Comparison of ENCODE assay signal across 10 cellular contexts in the genomic region with DNA sequence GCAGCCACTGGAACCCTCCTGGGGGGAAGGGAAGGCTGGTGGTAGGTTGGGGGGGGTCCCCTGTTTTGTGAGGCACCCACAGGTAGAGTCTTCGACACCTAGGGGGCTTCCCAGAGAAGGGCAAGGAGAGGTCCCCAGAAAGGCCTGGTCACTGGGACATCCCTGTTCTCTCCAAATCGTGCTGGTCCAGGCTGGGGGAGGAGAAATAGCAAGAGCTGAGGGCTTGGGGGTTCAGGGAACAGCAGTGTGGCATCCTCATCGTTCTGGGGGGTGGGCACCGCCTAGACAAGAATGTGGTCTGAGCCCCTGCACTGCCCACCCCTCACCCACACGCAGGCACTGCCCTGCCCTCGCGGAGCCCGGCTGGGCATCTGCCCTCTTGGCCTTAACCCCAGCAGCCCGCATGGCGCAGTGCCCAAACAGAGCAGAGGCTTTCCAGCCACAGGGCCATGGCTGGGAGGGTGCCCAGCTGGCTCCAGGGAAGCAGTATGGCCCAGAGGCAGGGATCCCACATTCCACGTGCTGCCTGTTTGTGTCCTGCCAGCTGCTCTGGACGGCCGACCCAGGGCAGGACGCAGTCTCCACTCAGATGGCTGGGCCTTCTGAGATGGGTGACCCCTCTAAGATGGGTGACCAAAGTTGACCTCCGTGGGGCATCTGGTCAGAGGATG. TPM values are rescaled to one million over a fixed set of nuclear protein-coding genes. Genes with fewer than 3 reads are reported as not detected.
DNase-seq lines count a peak whose midpoint lies in the region; ATAC-seq, FAIRE-seq and TF ChIP-seq lines count a peak whose summit lies in the region.
"Had no signal": no experiment of that assay in that cellular context is flagged by ENCODE, and none has a peak within 500 bp of the region (broad histone marks: within the 10 kb centered on the region; RNA-seq: fewer than 3 reads in every experiment).

No MANE protein-coding gene starts in this region.

- H3K27me3 ChIP-seq in GM23248 (replicated peaks; ENCODE audit: insufficient read depth) = no peaks in the 10 kb centered on the region
- H3K27me3 ChIP-seq in HepG2 (ENCODE audit: control insufficient read depth in 1 of 2, insufficient read depth in 2 of 2, low read length in 2 of 2) = no peaks in the 10 kb centered on the region; a peak in 2 of 5 replicates
- H3K27me3 ChIP-seq in smooth muscle cell (ENCODE audit: low read depth) = no peaks in the 10 kb centered on the region

- H3K27ac Mint-ChIP-seq in chondrocyte (ENCODE audit: unreplicated experiment) = peak overlapping the region; percentile 83
- H3K27ac Mint-ChIP-seq in activated naive CD8-positive, alpha-beta T cell treated with anti-CD3 and anti-CD28 coated beads for 36 hours = no peak overlapping the region

- FAIRE-seq in HepG2 (lab: Jason Lieb, UNC) = no peak
- FAIRE-seq: D721Med, TTC549 had no signal

- no peaks in the 10 kb centered on the region for H3K79me2 ChIP-seq in GM23248 (ENCODE audit: insufficient read depth)
- H3K79me2 ChIP-seq in HepG2 (ENCODE audit: insufficient read depth, low read length) = no peaks in the 10 kb centered on the region
- no peaks in the 10 kb centered on the region for H3K79me2 ChIP-seq in smooth muscle cell (ENCODE audit: low read depth)

- TF ChIP-seq RAD21 in HepG2 (CRISPR knock-in tag; IDR thresholded peaks at IDR 0.05) = no peak

- DNase-seq in GM23248 = peak; percentile 73
- DNase-seq in chondrocyte (ENCODE audit: low spot score) = peak; percentile 82
- DNase-seq in HepG2 (ENCODE audit: low spot score) = no peak
- no peak for DNase-seq in smooth muscle cell (lab: John Stamatoyannopoulos, UW; ENCODE audit: unreplicated experiment)
- no peak for DNase-seq in NCI-H524 (lab: John Stamatoyannopoulos, UW)
- no peak for DNase-seq in HK-2 (ENCODE audit: unreplicated experiment)
- no peak for DNase-seq in activated naive CD8-positive, alpha-beta T cell treated with anti-CD3 and anti-CD28 coated beads for 36 hours

- intact Hi-C loops in HepG2 (cut with micrococcal nuclease; ENCODE audit: unreplicated experiment) = loop anchor here (10.0 kb wide), 1 partner anchor 72 kb away; a partner anchor contains a TSS

- H3K4me1 ChIP-seq in GM23248 (ENCODE audit: insufficient read depth) (peaks cover 15% of the 10 kb centered on the region), HepG2 (ENCODE audit: insufficient read depth, low read length) (peaks cover 55% of the 10 kb centered on the region), smooth muscle cell (ENCODE audit: low read depth) (no peaks in the 10 kb centered on the region)

- POLR2A ChIA-PET in HepG2 (lab: Yijun Ruan, JAX) = no interaction called here

- H4K20me1 ChIP-seq in GM23248 (ENCODE audit: insufficient read depth) = no peaks in the 10 kb centered on the region
- H4K20me1 ChIP-seq in HepG2 (ENCODE audit: insufficient read depth, low read length) = no peaks in the 10 kb centered on the region
- peaks cover 11% of the 10 kb centered on the region for H4K20me1 ChIP-seq in smooth muscle cell (ENCODE audit: low read depth)

- H3K36me3 ChIP-seq in GM23248 (ENCODE audit: low read depth) (peaks cover under 1% of the 10 kb centered on the region; the same call in 1 of the 2 replicates), HepG2 (replicated peaks in 1 of 2; ENCODE audit: control insufficient read depth in 1 of 2, insufficient read depth in 2 of 2, low read length in 2 of 2) (peaks cover 0 to 8% of the 10 kb centered on the region in 2 experiments; a peak in 2 of 5 replicates), smooth muscle cell (ENCODE audit: low read depth) (no peaks in the 10 kb centered on the region)

- H3K27ac ChIP-seq in GM23248 = peak overlapping the region; percentile 65
- H3K27ac ChIP-seq in HepG2 (ENCODE audit: extremely low read length, insufficient read depth, low read length) = no peak overlapping the region
- H3K27ac ChIP-seq in smooth muscle cell (ENCODE audit: low read depth) = peak overlapping the region; percentile 86

- BruUV-seq in HepG2 (replicated peaks; lab: Mats Ljungman, UMichigan) = no TSS peak

- no peaks in the 10 kb centered on the region for H3K9me2 ChIP-seq in GM23248 (ENCODE audit: insufficient read depth)

- H3K9ac ChIP-seq in GM23248 (peak overlapping the region; percentile 64), HepG2 (ENCODE audit: insufficient read depth, low read depth, low read length) (no peak overlapping the region), smooth muscle cell (ENCODE audit: low read depth) (peak overlapping the region; percentile 68)

- TF ChIP-seq CTCF in chondrocyte (IDR thresholded peaks at IDR 0.05) = no peak
- no peak for TF ChIP-seq CTCF in HepG2 (CRISPR knock-in tag; IDR thresholded peaks at IDR 0.05)
- TF ChIP-seq CTCF in smooth muscle cell (IDR thresholded peaks at IDR 0.05; ENCODE audit: borderline replicate concordance, insufficient read depth, poor library complexity, severe bottlenecking) = no peak

- TF ChIP-seq EP300 in HepG2 (IDR thresholded peaks at IDR 0.05; ENCODE audit: low read depth in 2 of 2, low read length in 2 of 2) (no peak), HepG2 (CRISPR knock-in tag; IDR thresholded peaks at IDR 0.05; ENCODE audit: borderline replicate concordance) (no peak)

- H3K4me2 ChIP-seq in GM23248 (ENCODE audit: unreplicated experiment) = no peak overlapping the region
- H3K4me2 ChIP-seq in HepG2 (ENCODE audit: low read depth, low read length) = peak overlapping the region; percentile 57
- H3K4me2 ChIP-seq in smooth muscle cell = peak overlapping the region; percentile 33

- H2AFZ ChIP-seq in GM23248 (no peak overlapping the region), HepG2 (ENCODE audit: low read length) (no peak overlapping the region), smooth muscle cell (ENCODE audit: low read depth) (no peak overlapping the region)

- 0 out of 4 replicates have a peak, but pooled peaks of 1 of the 2 experiments have one; percentile 5 for TF ChIP-seq POLR2A in HepG2 (IDR thresholded peaks at IDR 0.05; ENCODE audit: insufficient read depth in 1 of 2, low read depth in 2 of 2, low read length in 2 of 2)

- in situ Hi-C loops in GM23248 (cut with MboI) (no loop called here), HepG2 (cut with HindIII; ENCODE audit: extremely low pct_ligation_motif_present, low pct_unique_long_range_greater_than_20kb) (loop anchor here (5.0 kb wide), 1 partner anchor 34 kb away; no protein-coding TSS in a partner anchor)

- no peaks in the 10 kb centered on the region for H3K27me3 Mint-ChIP-seq in chondrocyte (ENCODE audit: low read depth)
- peaks cover 24% of the 10 kb centered on the region for H3K27me3 Mint-ChIP-seq in activated naive CD8-positive, alpha-beta T cell treated with anti-CD3 and anti-CD28 coated beads for 36 hours

- peaks cover 4% of the 10 kb centered on the region; the same call in 1 of the 2 replicates for H3F3A ChIP-seq in GM23248 (ENCODE audit: insufficient read depth)
- H3F3A ChIP-seq in smooth muscle cell (ENCODE audit: low read depth) = peaks cover 16% of the 10 kb centered on the region

- no peak overlapping the region; the same call in 1 of the 2 replicates for H3K4me3 ChIP-seq in GM23248
- H3K4me3 ChIP-seq in HepG2 (replicated peaks in 1 of 3; ENCODE audit: insufficient read depth in 1 of 3, low read depth in 2 of 3, low read length in 3 of 3) = peak overlapping the region in 1 of 3 experiments; percentile 49; a peak in 1 of 6 replicates
- no peak overlapping the region for H3K4me3 ChIP-seq in smooth muscle cell

- H3K4me3 Mint-ChIP-seq in chondrocyte (ENCODE audit: unreplicated experiment) = no peak overlapping the region
- H3K4me3 Mint-ChIP-seq in activated naive CD8-positive, alpha-beta T cell treated with anti-CD3 and anti-CD28 coated beads for 36 hours = no peak overlapping the region

- H3K4me1 Mint-ChIP-seq in chondrocyte (ENCODE audit: low read depth) = peaks cover 20% of the 10 kb centered on the region
- H3K4me1 Mint-ChIP-seq in activated naive CD8-positive, alpha-beta T cell treated with anti-CD3 and anti-CD28 coated beads for 36 hours = peaks cover 4% of the 10 kb centered on the region

- H3K9me3 ChIP-seq in GM23248 (ENCODE audit: low read depth) (no peaks in the 10 kb centered on the region), HepG2 (ENCODE audit: low read length) (no peaks in the 10 kb centered on the region), smooth muscle cell (replicated peaks; ENCODE audit: low read depth) (no peaks in the 10 kb centered on the region)

- no peaks in the 10 kb centered on the region for H3K9me3 Mint-ChIP-seq in chondrocyte (ENCODE audit: low read depth)
- H3K9me3 Mint-ChIP-seq in activated naive CD8-positive, alpha-beta T cell treated with anti-CD3 and anti-CD28 coated beads for 36 hours = no peaks in the 10 kb centered on the region

- CTCF ChIA-PET in HepG2 (lab: Yijun Ruan, JAX; ENCODE audit: low intra/inter-chr PET ratio, low total read pairs) = no interaction called here

- WGBS in GM23248 (ENCODE audit: low coverage in 1 of 2, low lambda C conversion rate in 2 of 2, missing lambda C conversion rate in 2 of 2), 2 experiments = 13 to 25% methylated on average over 13 to 14 of the region's 15 CpGs
- WGBS in HepG2 (ENCODE audit: low lambda C conversion rate) = 59% methylated on average over 5 of the region's 15 CpGs
- 92% methylated on average over 13 of the region's 15 CpGs for WGBS in smooth muscle cell (ENCODE audit: low lambda C conversion rate)

- ATAC-seq in HepG2 = no peak
- no peak for ATAC-seq in GM18870 (IDR thresholded peaks at IDR 0.05; ENCODE audit: unreplicated experiment)

- peaks cover 14% of the 10 kb centered on the region for H3K36me3 Mint-ChIP-seq in chondrocyte (ENCODE audit: low read depth)
- H3K36me3 Mint-ChIP-seq in activated naive CD8-positive, alpha-beta T cell treated with anti-CD3 and anti-CD28 coated beads for 36 hours = no peaks in the 10 kb centered on the region

RNA-seq across cellular contexts. Expression of a gene that starts 14.5 kb away (rescaled TPM):
- total RNA-seq in GM23248 (2014; rRNA removed; shearing (Covaris generic)) = 45.6 and 46.9 TPM in 2 replicates
- polyA plus RNA-seq in GM23248 (2016; fragmentation: Nextera tagmentation; extraction: Ambion mirVana) = 7.9 and 10.2 TPM in 2 replicates
- total RNA-seq in chondrocyte = 56.5 to 88.8 TPM (median 86.5 TPM) in 3 replicates
- total RNA-seq in HepG2 (2016; rRNA removed; fragmentation: Illumina TruSeq; extraction: Trizol) = 1.4 and 3.3 TPM in 2 replicates
- total RNA-seq in HepG2 (2016; cell fraction: cytosol; rRNA removed; fragmentation: Illumina TruSeq; extraction: Trizol; ENCODE audit: low read depth) = 0.91 and 1.2 TPM in 2 replicates
- 1.2 and 3.8 TPM in 2 replicates for total RNA-seq in HepG2 (2016; cell fraction: insoluble cytoplasmic fraction; rRNA removed; fragmentation: Illumina TruSeq; extraction: Trizol)
- 3.2 and 3.6 TPM in 2 replicates for total RNA-seq in HepG2 (2016; cell fraction: membrane; rRNA removed; fragmentation: Illumina TruSeq; extraction: Trizol)
- total RNA-seq in HepG2 (2016; cell fraction: nucleus; rRNA removed; fragmentation: Illumina TruSeq; extraction: Trizol) = 3.9 and 5.7 TPM in 2 replicates
- 6.2 and 6.9 TPM in 2 replicates for polyA plus RNA-seq in HepG2 (2011; rRNA removed)
- polyA plus RNA-seq in HepG2 (2011; cell fraction: cytosol; rRNA removed) = 3.9 and 8.3 TPM in 2 replicates
- 27.6 and 34.9 TPM in 2 replicates for polyA plus RNA-seq in HepG2 (2011; cell fraction: nucleus; rRNA removed)
- polyA plus RNA-seq in HepG2 (2012) = 3.1 and 5.3 TPM in 2 replicates
- polyA plus RNA-seq in HepG2 (2016; cell fraction: cytosol; fragmentation: Illumina TruSeq; extraction: Trizol; ENCODE audit: low read depth) = 1.2 and 1.4 TPM in 2 replicates
- 1.7 and 2.6 TPM in 2 replicates for polyA plus RNA-seq in HepG2 (2016; cell fraction: insoluble cytoplasmic fraction; fragmentation: Illumina TruSeq; extraction: Trizol; ENCODE audit: low read depth)
- 2.8 and 3.9 TPM in 2 replicates for polyA plus RNA-seq in HepG2 (2016; cell fraction: membrane; fragmentation: Illumina TruSeq; extraction: Trizol; ENCODE audit: low read depth)
- polyA plus RNA-seq in HepG2 (2016; cell fraction: nucleus; fragmentation: Illumina TruSeq; extraction: Trizol; ENCODE audit: insufficient read depth, low read depth) = 11.7 and 16.2 TPM in 2 replicates
- polyA minus RNA-seq in HepG2 (2011; rRNA and poly(A)+ RNA removed; ENCODE audit: low replicate concordance) = 0.14 and 12.4 TPM in 2 replicates
- 6.0 and 7.1 TPM in 2 replicates for polyA minus RNA-seq in HepG2 (2011; cell fraction: cytosol; rRNA and poly(A)+ RNA removed)
- 3.1 and 4.7 TPM in 2 replicates for polyA minus RNA-seq in HepG2 (2011; cell fraction: nucleus; rRNA and poly(A)+ RNA removed)
- 30.9 and 32.8 TPM in 2 replicates for total RNA-seq in smooth muscle cell
- polyA plus RNA-seq in smooth muscle cell = 70.9 and 89.8 TPM in 2 replicates
- under 1 TPM; 0.14 to 0.16 TPM for total RNA-seq in activated naive CD8-positive, alpha-beta T cell treated with anti-CD3 and anti-CD28 coated beads for 36 hours

RNA-seq across cellular contexts. Expression of a gene that starts 29.1 kb away (rescaled TPM):
- total RNA-seq in GM23248 (2014; rRNA removed; shearing (Covaris generic)) = 8.0 and 11.5 TPM in 2 replicates
- polyA plus RNA-seq in GM23248 (2016; fragmentation: Nextera tagmentation; extraction: Ambion mirVana) = 3.7 TPM in 2 replicates
- 12.7 to 15.7 TPM (median 13.6 TPM) in 3 replicates for total RNA-seq in chondrocyte
- total RNA-seq in HepG2 (2016; rRNA removed; fragmentation: Illumina TruSeq; extraction: Trizol) = 7.4 and 9.1 TPM in 2 replicates
- 2.3 and 2.6 TPM in 2 replicates for total RNA-seq in HepG2 (2016; cell fraction: cytosol; rRNA removed; fragmentation: Illumina TruSeq; extraction: Trizol; ENCODE audit: low read depth)
- total RNA-seq in HepG2 (2016; cell fraction: insoluble cytoplasmic fraction; rRNA removed; fragmentation: Illumina TruSeq; extraction: Trizol) = 7.5 and 8.7 TPM in 2 replicates
- total RNA-seq in HepG2 (2016; cell fraction: membrane; rRNA removed; fragmentation: Illumina TruSeq; extraction: Trizol) = 6.5 and 7.6 TPM in 2 replicates
- 5.6 and 6.4 TPM in 2 replicates for total RNA-seq in HepG2 (2016; cell fraction: nucleus; rRNA removed; fragmentation: Illumina TruSeq; extraction: Trizol)
- 6.3 and 8.0 TPM in 2 replicates for polyA plus RNA-seq in HepG2 (2011; rRNA removed)
- polyA plus RNA-seq in HepG2 (2011; cell fraction: cytosol; rRNA removed) = 6.8 and 8.8 TPM in 2 replicates
- 11.9 and 12.4 TPM in 2 replicates for polyA plus RNA-seq in HepG2 (2011; cell fraction: nucleus; rRNA removed)
- 4.3 and 6.4 TPM in 2 replicates for polyA plus RNA-seq in HepG2 (2012)
- polyA plus RNA-seq in HepG2 (2016; cell fraction: cytosol; fragmentation: Illumina TruSeq; extraction: Trizol; ENCODE audit: low read depth) = 0.99 and 1.6 TPM in 2 replicates
- polyA plus RNA-seq in HepG2 (2016; cell fraction: insoluble cytoplasmic fraction; fragmentation: Illumina TruSeq; extraction: Trizol; ENCODE audit: low read depth) = 7.3 and 8.1 TPM in 2 replicates
- polyA plus RNA-seq in HepG2 (2016; cell fraction: membrane; fragmentation: Illumina TruSeq; extraction: Trizol; ENCODE audit: low read depth) = 3.6 and 4.5 TPM in 2 replicates
- polyA plus RNA-seq in HepG2 (2016; cell fraction: nucleus; fragmentation: Illumina TruSeq; extraction: Trizol; ENCODE audit: insufficient read depth, low read depth) = 13.8 and 14.4 TPM in 2 replicates
- 6.5 and 20.0 TPM in 2 replicates for polyA minus RNA-seq in HepG2 (2011; rRNA and poly(A)+ RNA removed; ENCODE audit: low replicate concordance)
- 7.4 and 8.5 TPM in 2 replicates for polyA minus RNA-seq in HepG2 (2011; cell fraction: cytosol; rRNA and poly(A)+ RNA removed)
- 3.9 and 4.2 TPM in 2 replicates for polyA minus RNA-seq in HepG2 (2011; cell fraction: nucleus; rRNA and poly(A)+ RNA removed)
- total RNA-seq in smooth muscle cell = 11.8 and 12.5 TPM in 2 replicates
- polyA plus RNA-seq in smooth muscle cell = 12.1 and 14.3 TPM in 2 replicates
- total RNA-seq in activated naive CD8-positive, alpha-beta T cell treated with anti-CD3 and anti-CD28 coated beads for 36 hours = 10 to 100 TPM; 11.5 to 12.2 TPM

Comparison
In these comparisons a context has a peak if more than half of its experiments do, and no peak if none do; other contexts are left out.
1. DNase-seq: peak in GM23248 (single experiment) and chondrocyte (single experiment); none in HepG2 (single experiment), smooth muscle cell (single experiment), NCI-H524 (0 of 2), HK-2 (single experiment) and activated naive CD8-positive, alpha-beta T cell treated with anti-CD3 and anti-CD28 coated beads for 36 hours (single experiment).